ENCODE assay signal across 19 cellular contexts in the genomic region with DNA sequence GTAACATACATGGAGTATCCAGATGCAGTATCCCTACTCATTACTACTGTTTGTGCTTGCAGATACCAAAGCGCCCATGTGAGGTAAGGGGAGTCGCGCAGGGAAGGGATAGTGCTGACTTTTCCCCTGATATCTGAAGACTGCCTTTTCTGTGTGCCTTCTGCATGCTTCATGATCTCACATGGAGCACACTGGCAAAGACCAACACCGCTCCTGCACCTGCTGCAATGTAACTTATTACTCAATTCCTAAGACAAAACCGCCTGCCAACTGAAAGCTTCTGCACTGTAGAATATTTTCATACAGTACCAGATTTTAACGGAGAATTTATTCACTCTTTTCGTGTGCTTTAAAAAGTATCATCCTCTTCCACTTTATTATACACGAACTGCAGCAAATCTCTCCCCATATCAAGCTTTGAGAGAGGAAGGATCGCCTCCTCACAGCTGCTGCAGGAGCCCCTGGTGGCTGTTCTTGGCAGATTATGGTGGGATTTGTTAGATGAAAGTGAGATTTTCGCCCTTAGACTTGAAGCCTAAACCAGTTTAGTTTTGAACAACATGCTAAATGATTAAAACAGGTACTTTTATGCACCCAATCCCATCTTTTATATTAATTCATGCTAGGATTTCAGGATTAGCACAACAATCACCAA.
A peak's percentile ranks its signal among the peaks of the same experiment; 100 is the strongest.
DNase-seq lines count a peak whose midpoint lies in the region; ATAC-seq, FAIRE-seq and TF ChIP-seq lines count a peak whose summit lies in the region.
"Had no signal": no experiment of that assay in that cellular context is flagged by ENCODE, and none has a peak within 500 bp of the region (broad histone marks: within the 10 kb centered on the region; RNA-seq: fewer than 3 reads in every experiment).

No MANE protein-coding gene starts in this region.

- intact Hi-C loops in Caco-2 (cut with micrococcal nuclease; ENCODE audit: unreplicated experiment), result no loop called here
- intact Hi-C loops in HCT116 (cut with micrococcal nuclease), result no loop called here
- intact Hi-C loops in GM12878 (cut with micrococcal nuclease; ENCODE audit: unreplicated experiment), result no loop called here
- intact Hi-C loops in testis (cut with DNase I; ENCODE audit: low total_unique reads), result no loop called here

- dilution Hi-C loops in keratinocyte (cut with MboI; ENCODE audit: extremely low pct_ligation_motif_present, low sequenced_read_pairs), result no loop called here

- H3K4me1 ChIP-seq in Caco-2 (peaks cover 48% of the 10 kb centered on the region), HCT116 (ENCODE audit: control insufficient read depth in 1 of 2, insufficient read depth in 2 of 2, low read length in 2 of 2) (peaks cover 40 to 58% of the 10 kb centered on the region in 2 experiments), GM12878 (ENCODE audit: control insufficient read depth, insufficient read depth, low read length) (no peaks in the 10 kb centered on the region), keratinocyte (ENCODE audit: control insufficient read depth, extremely low read depth, insufficient read depth, low read length) (peaks cover 72% of the 10 kb centered on the region), testis (no peaks in the 10 kb centered on the region)

- no peaks in the 10 kb centered on the region for H3K9me3 ChIP-seq in Caco-2
- no peaks in the 10 kb centered on the region for H3K9me3 ChIP-seq in HCT116 (ENCODE audit: control insufficient read depth in 1 of 2, insufficient read depth in 1 of 2, low read depth in 1 of 2, low read length in 2 of 2)
- no peaks in the 10 kb centered on the region for H3K9me3 ChIP-seq in GM12878 (replicated peaks; ENCODE audit: control insufficient read depth, insufficient read depth, low read length)
- no peaks in the 10 kb centered on the region for H3K9me3 ChIP-seq in keratinocyte (ENCODE audit: control insufficient read depth, low read depth, low read length)
- no peaks in the 10 kb centered on the region for H3K9me3 ChIP-seq in testis
- H3K9me3 ChIP-seq: heart right ventricle, right atrium auricular region had no signal

- H2AFZ ChIP-seq in HCT116 (ENCODE audit: low read depth, low read length, poor library complexity, severe bottlenecking), result no peak overlapping the region
- no peak overlapping the region for H2AFZ ChIP-seq in GM12878 (ENCODE audit: control insufficient read depth, low read depth, low read length)
- no peak overlapping the region for H2AFZ ChIP-seq in keratinocyte (ENCODE audit: control insufficient read depth, low read length)

- no peak overlapping the region for H3K4me3 ChIP-seq in Caco-2 (ENCODE audit: low read depth, low read length)
- no peak overlapping the region for H3K4me3 ChIP-seq in HCT116 (replicated peaks in 1 of 2; ENCODE audit: low read depth in 1 of 2, low read length in 2 of 2)
- no peak overlapping the region for H3K4me3 ChIP-seq in GM12878
- no peak overlapping the region for H3K4me3 ChIP-seq in keratinocyte (ENCODE audit: control insufficient read depth in 2 of 3, extremely low read depth in 1 of 3, insufficient read depth in 2 of 3, low read depth in 1 of 3, low read length in 3 of 3)
- H3K4me3 ChIP-seq in testis, result no peak overlapping the region
- H3K4me3 ChIP-seq: heart right ventricle, right atrium auricular region had no signal

- ATAC-seq in HCT116 (no peak), GM12878 (peak; percentile 43; the same call in 2 of the 3 replicates), GM18511 (IDR thresholded peaks at IDR 0.05; ENCODE audit: unreplicated experiment) (no peak), HG03378 (IDR thresholded peaks at IDR 0.05; ENCODE audit: unreplicated experiment) (no peak), HG03571 (IDR thresholded peaks at IDR 0.05; ENCODE audit: unreplicated experiment) (no peak)
- ATAC-seq: effector memory CD8-positive, alpha-beta T cell; heart right ventricle; naive thymus-derived CD4-positive, alpha-beta T cell had no signal

- H3K27ac ChIP-seq in HCT116 (ENCODE audit: low read depth, low read length), result no peak overlapping the region
- no peak overlapping the region for H3K27ac ChIP-seq in GM12878 (ENCODE audit: control insufficient read depth, insufficient read depth)
- H3K27ac ChIP-seq in keratinocyte (ENCODE audit: control insufficient read depth, insufficient read depth, low read length), result peak overlapping the region; percentile 42
- no peak overlapping the region for H3K27ac ChIP-seq in testis
- H3K27ac ChIP-seq: heart right ventricle, right atrium auricular region had no signal

- RAD21 ChIA-PET in HCT116 (lab: Charles Lee; ENCODE audit: low non-redundant PET in 1 of 2, low total read pairs in 2 of 2, uncharacterized antibody in 2 of 2, unreplicated experiment in 2 of 2) (no interaction called here), GM12878 (lab: Charles Lee; ENCODE audit: unreplicated experiment) (interaction anchor here (1.0 to 1.2 kb wide), 3 partner anchors 86 to 131 kb away, joined by 3 to 4 read pairs (median 4); no protein-coding TSS in a partner anchor)

- TF ChIP-seq POLR2A in HCT116 (IDR thresholded peaks at IDR 0.05; ENCODE audit: borderline replicate concordance, extremely low read depth, insufficient read depth, insufficient read length) (no peak), GM12878 (IDR thresholded peaks at IDR 0.05; ENCODE audit: low read depth, low read length) (no peak), testis (IDR thresholded peaks at IDR 0.05) (no peak)

- no peak overlapping the region for H3K9ac ChIP-seq in HCT116 (ENCODE audit: low read length)
- H3K9ac ChIP-seq in GM12878 (ENCODE audit: control insufficient read depth, insufficient read depth, low read length), result no peak overlapping the region
- no peak overlapping the region for H3K9ac ChIP-seq in keratinocyte (ENCODE audit: control insufficient read depth, extremely low read depth, insufficient read depth, low read length)

- no peaks in the 10 kb centered on the region for H3K27me3 Mint-ChIP-seq in Caco-2 (ENCODE audit: insufficient read depth, unreplicated experiment)

- peak overlapping the region; percentile 45 for H3K27ac Mint-ChIP-seq in Caco-2 (ENCODE audit: unreplicated experiment)
- H3K27ac Mint-ChIP-seq: activated T-helper 17 cell treated with anti-CD3 and anti-CD28 coated beads, Interleukin-2, amount 50 U/mL, for 72 hours; CD4-positive, alpha-beta memory T cell; effector memory CD8-positive, alpha-beta T cell had no signal

- peaks cover 57% of the 10 kb centered on the region for H3K36me3 Mint-ChIP-seq in Caco-2 (ENCODE audit: insufficient read depth, unreplicated experiment)
- H3K36me3 Mint-ChIP-seq: CD4-positive, alpha-beta memory T cell had no signal

- no peak for TF ChIP-seq EP300 in GM12878 (IDR thresholded peaks at IDR 0.05; ENCODE audit: borderline replicate concordance in 1 of 2, control insufficient read depth in 1 of 2, low read depth in 2 of 2, low read length in 2 of 2)

- no peaks in the 10 kb centered on the region for H3K9me3 Mint-ChIP-seq in Caco-2 (ENCODE audit: unreplicated experiment)
- H3K9me3 Mint-ChIP-seq: activated T-helper 17 cell treated with anti-CD3 and anti-CD28 coated beads, Interleukin-2, amount 50 U/mL, for 72 hours; effector memory CD8-positive, alpha-beta T cell; naive thymus-derived CD4-positive, alpha-beta T cell; stimulated activated naive CD8-positive, alpha-beta T cell treated with anti-CD3 and anti-CD28 coated beads, Interleukin-15, Interleukin-2, amounts not matched to agents 100 ng/mL and 50 ng/mL, for 24 hours had no signal

- SMC1A ChIA-PET in GM12878 (lab: Charles Lee; ENCODE audit: uncharacterized antibody, unreplicated experiment), result interaction anchor here (0.8 to 5.3 kb wide), 10 partner anchors 9 to 120 kb away, joined by 3 to 37 read pairs (median 4); no protein-coding TSS in a partner anchor

- peaks cover 35% of the 10 kb centered on the region for H3K4me1 Mint-ChIP-seq in Caco-2 (ENCODE audit: low read depth, unreplicated experiment)
- H3K4me1 Mint-ChIP-seq: activated T-helper 17 cell treated with anti-CD3 and anti-CD28 coated beads, Interleukin-2, amount 50 U/mL, for 72 hours; CD4-positive, alpha-beta memory T cell had no signal

- WGBS in GM12878 (ENCODE audit: insufficient coverage, insufficient replicate concordance, low lambda C conversion rate, missing lambda C conversion rate), result 53% methylated on average over 10 of the region's 10 CpGs
- WGBS in testis, 2 donors, result 87% methylated on average over 10 of the region's 10 CpGs

- no peaks in the 10 kb centered on the region for H3K9me2 ChIP-seq in HCT116 (ENCODE audit: insufficient read depth)

- peaks cover 3% of the 10 kb centered on the region for H3K9me1 ChIP-seq in keratinocyte (ENCODE audit: control insufficient read depth, extremely low read depth, insufficient read depth, low read length)

- H3K4me2 ChIP-seq in HCT116 (ENCODE audit: low read length) (no peak overlapping the region), GM12878 (ENCODE audit: control insufficient read depth, insufficient read depth) (no peak overlapping the region), keratinocyte (ENCODE audit: control insufficient read depth, extremely low read depth, insufficient read depth, low read depth, low read length) (peak overlapping the region; percentile 53)

- no peak overlapping the region for H3K4me3 Mint-ChIP-seq in Caco-2 (ENCODE audit: unreplicated experiment)
- H3K4me3 Mint-ChIP-seq: activated T-helper 17 cell treated with anti-CD3 and anti-CD28 coated beads, Interleukin-2, amount 50 U/mL, for 72 hours; CD4-positive, alpha-beta memory T cell; effector memory CD8-positive, alpha-beta T cell; naive thymus-derived CD4-positive, alpha-beta T cell had no signal

- FAIRE-seq in GM12878 (lab: Jason Lieb, UNC), result no peak
- FAIRE-seq in keratinocyte (lab: Jason Lieb, UNC), result peak; percentile 13

- H3K27me3 ChIP-seq in Caco-2 (replicated peaks; ENCODE audit: control insufficient read depth, insufficient read depth, low read length) (no peaks in the 10 kb centered on the region), HCT116 (ENCODE audit: insufficient read depth, low read length) (no peaks in the 10 kb centered on the region), GM12878 (replicated peaks in 1 of 2; ENCODE audit: control insufficient read depth in 2 of 2, insufficient read depth in 2 of 2, low read length in 1 of 2) (no peaks in the 10 kb centered on the region), keratinocyte (ENCODE audit: control insufficient read depth, extremely low read depth, insufficient read depth, low read length) (no peaks in the 10 kb centered on the region), testis (no peaks in the 10 kb centered on the region)
- H3K27me3 ChIP-seq: heart right ventricle, right atrium auricular region had no signal

- POLR2A ChIA-PET in Caco-2 (lab: Charles Lee), result no interaction called here
- POLR2A ChIA-PET in HCT116 (lab: Charles Lee), result no interaction called here
- POLR2A ChIA-PET in GM12878 (lab: Charles Lee), result interaction anchor here (0.9 kb wide), 1 partner anchor 9 kb away, joined by 4 read pairs; no protein-coding TSS in a partner anchor

- no peak for TF ChIP-seq RAD21 in HCT116 (IDR thresholded peaks at IDR 0.05; ENCODE audit: low read depth)
- TF ChIP-seq RAD21 in GM12878 (IDR thresholded peaks at IDR 0.05; ENCODE audit: insufficient read depth, low read depth, low read length), result no peak

- DNase-seq in Caco-2 (no peak), HCT116 (ENCODE audit: low read depth, low spot score) (no peak), GM12878 (ENCODE audit: low read depth, low spot score) (no peak), keratinocyte (ENCODE audit: low read depth, low spot score) (no peak), testis (no peak)
- DNase-seq: CD4-positive, alpha-beta memory T cell; effector memory CD8-positive, alpha-beta T cell; GDM1; heart right ventricle; left cardiac atrium; NCI-H1092; OCI-M1 had no signal

- H4K20me1 ChIP-seq in HCT116 (ENCODE audit: insufficient read depth), result no peaks in the 10 kb centered on the region
- H4K20me1 ChIP-seq in GM12878 (ENCODE audit: control insufficient read depth, insufficient read depth), result no peaks in the 10 kb centered on the region
- no peaks in the 10 kb centered on the region for H4K20me1 ChIP-seq in keratinocyte (ENCODE audit: control insufficient read depth, extremely low read depth, insufficient read depth, low read length)

- TF ChIP-seq CTCF in Caco-2 (IDR thresholded peaks at IDR 0.05; ENCODE audit: insufficient read depth in 1 of 2, low read depth in 1 of 2, low read length in 1 of 2, severe bottlenecking in 1 of 2, unreplicated experiment in 1 of 2) (peak in 1 of 2 experiments; percentile 37), HCT116 (IDR thresholded peaks at IDR 0.05 in 2 of 3, conservative IDR thresholded peaks at IDR 0.05 in 1 of 3; ENCODE audit: borderline replicate concordance in 1 of 3, insufficient read depth in 1 of 3, low read depth in 2 of 3, low read length in 2 of 3) (peak in 2 of 3 experiments; percentile 26 to 39; a peak in 3 of 6 replicates), GM12878 (IDR thresholded peaks at IDR 0.05 in 2 of 3, conservative IDR thresholded peaks at IDR 0.05 in 1 of 3; ENCODE audit: control insufficient read depth in 2 of 3, extremely low read depth in 1 of 3, insufficient read depth in 1 of 3, low read depth in 3 of 3, low read length in 3 of 3) (no peak), keratinocyte (optimal IDR thresholded peaks at IDR 0.05 in 1 of 3, IDR thresholded peaks at IDR 0.05 in 1 of 3, conservative IDR thresholded peaks at IDR 0.05 in 1 of 3; ENCODE audit: extremely low read depth in 1 of 3, insufficient read depth in 2 of 3, low read length in 3 of 3) (peak in 1 of 3 experiments; percentile 14), testis (IDR thresholded peaks at IDR 0.05) (no peak)

- CTCF ChIA-PET in Caco-2 (lab: Charles Lee) (no interaction called here), HCT116 (lab: Charles Lee) (no interaction called here), GM12878 (lab: Yijun Ruan, JAX) (interaction anchor here (0.6 to 2.7 kb wide), 8 partner anchors 10 to 122 kb away, joined by 3 to 10 read pairs (median 3); no protein-coding TSS in a partner anchor)

- H3K36me3 ChIP-seq in Caco-2 (ENCODE audit: control insufficient read depth, insufficient read depth, low read length) (peaks cover 3% of the 10 kb centered on the region; the same call in 1 of the 2 replicates), HCT116 (ENCODE audit: control insufficient read depth in 1 of 2, insufficient read depth in 2 of 2, low read length in 2 of 2) (no peaks in the 10 kb centered on the region), GM12878 (ENCODE audit: control insufficient read depth in 2 of 2, insufficient read depth in 2 of 2, low read length in 1 of 2) (no peaks in the 10 kb centered on the region), keratinocyte (ENCODE audit: control insufficient read depth in 2 of 2, extremely low read depth in 1 of 2, insufficient read depth in 2 of 2, low read length in 2 of 2) (peaks cover 1 to 4% of the 10 kb centered on the region in 2 experiments), testis (ENCODE audit: low read depth, missing control alignments) (no peaks in the 10 kb centered on the region)
- H3K36me3 ChIP-seq: right atrium auricular region had no signal

- in situ Hi-C loops in GM12878 (cut with MboI), result no loop called here

- peaks cover 19% of the 10 kb centered on the region for H3K79me2 ChIP-seq in HCT116 (ENCODE audit: insufficient read depth, low read length)
- no peaks in the 10 kb centered on the region for H3K79me2 ChIP-seq in GM12878 (ENCODE audit: control insufficient read depth, insufficient read depth, low read length)
- peaks cover 74% of the 10 kb centered on the region for H3K79me2 ChIP-seq in keratinocyte (ENCODE audit: control insufficient read depth, insufficient read depth, low read length)

- BruUV-seq in Caco-2 (replicated peaks; lab: Mats Ljungman, UMichigan), result no TSS peak
- BruUV-seq in HCT116 (replicated peaks; lab: Mats Ljungman, UMichigan), result no TSS peak
- BruUV-seq in GM12878 (replicated peaks; lab: Mats Ljungman, UMichigan), result no TSS peak

Comparison
In these comparisons a context has a peak if more than half of its experiments do, and no peak if none do; other contexts are left out.
1. CTCF ChIP-seq: peak in HCT116 (2 of 3); none in GM12878 (0 of 3) and testis (0 of 3).